ENCODE assay signal across 33 cellular contexts in the genomic region with DNA sequence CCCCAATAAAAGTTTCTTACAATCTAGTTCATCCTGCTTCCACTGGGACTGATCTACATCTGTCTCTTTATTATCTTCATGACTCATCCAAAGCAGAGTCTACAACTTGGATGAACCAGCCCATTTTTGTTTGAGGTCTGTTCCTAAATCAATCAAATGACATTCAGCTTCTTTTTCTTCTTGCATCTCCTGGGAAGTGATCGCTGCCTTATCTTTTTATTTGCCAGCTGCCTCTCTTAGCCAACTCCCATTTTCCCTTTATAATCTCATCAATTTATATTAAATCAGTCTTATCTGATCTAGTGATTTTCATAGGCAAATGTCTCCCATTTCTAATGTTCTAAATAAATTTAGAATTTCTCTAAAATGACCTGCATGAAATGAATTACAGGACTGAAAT.
"Had no signal": no experiment of that assay in that cellular context is flagged by ENCODE, and none has a peak within 500 bp of the region (broad histone marks: within the 10 kb centered on the region; RNA-seq: fewer than 3 reads in every experiment).

No MANE protein-coding gene starts in this region.

- H3K4me2 ChIP-seq: KMS-11 had no signal

- DNase-seq: activated CD4-positive, alpha-beta T cell treated with anti-CD3 and anti-CD28 coated beads for 1 hour; activated CD4-positive, alpha-beta T cell treated with anti-CD3 and anti-CD28 coated beads, Interleukin-2, amount 10 ng/mL, durations not matched to agents 7 days and 5 days; activated CD4-positive, alpha-beta T cell treated with anti-CD3 and anti-CD28 coated beads, Interleukin-2, amount 50 U/mL, for 48 hours; activated CD4-positive, CD25-positive, alpha-beta regulatory T cell; activated CD8-positive, alpha-beta T cell treated with anti-CD3 and anti-CD28 coated beads, Interleukin-2, amount 10 ng/mL, durations not matched to agents 7 days and 5 days; activated gamma-delta T cell; activated naive CD4-positive, alpha-beta T cell treated with Interleukin-2 at 50 U/mL for 16 hours; activated naive CD8-positive, alpha-beta T cell treated with anti-CD3 and anti-CD28 coated beads, Interleukin-2, amount 10 ng/mL, durations not matched to agents 7 days and 5 days; activated T-cell treated with anti-CD3 and anti-CD28 coated beads, Interleukin-2, amount 50 U/mL, for 24 hours; amygdala; NCI-H1092 treated with DMSO at 0.1 percent for 48 hours; NCI-H1417; NCI-H146; NCI-H187; NCI-H2029 treated with DMSO at 0.1 percent for 48 hours; NCI-H2171 treated with DMSO at 0.1 percent for 48 hours; NCI-H2227 treated with DMSO at 0.1 percent for 48 hours; NCI-H446; NCI-H510A treated with DMSO at 0.1 percent for 48 hours; NCI-H526 treated with DMSO at 0.1 percent for 48 hours; SHP77; SJCRH30; SW 1271; T-helper 1 cell; T-helper 2 cell; T-helper 9 cell; WERI-Rb-1 had no signal

- H3K4me3 ChIP-seq: ascending aorta, cardiac muscle cell, SJCRH30 had no signal

- H3K4me3 Mint-ChIP-seq: activated CD4-positive, alpha-beta T cell treated with anti-CD3 and anti-CD28 coated beads, Interleukin-2, amount 10 ng/mL, durations not matched to agents 7 days and 5 days; activated CD8-positive, alpha-beta T cell treated with anti-CD3 and anti-CD28 coated beads, Interleukin-2, amount 10 ng/mL, durations not matched to agents 7 days and 5 days; activated naive CD4-positive, alpha-beta T cell treated with anti-CD3 and anti-CD28 coated beads, Interleukin-2, amount 50 U/mL, for 24 hours; activated naive CD8-positive, alpha-beta T cell treated with anti-CD3 and anti-CD28 coated beads, Interleukin-2, amount 10 ng/mL, durations not matched to agents 7 days and 5 days; activated T-cell treated with anti-CD3 and anti-CD28 coated beads, Interleukin-2, amount 50 U/mL, for 24 hours; central memory CD8-positive, alpha-beta T cell had no signal

- H3K4me1 Mint-ChIP-seq: activated CD4-positive, alpha-beta T cell treated with anti-CD3 and anti-CD28 coated beads, Interleukin-2, amount 10 ng/mL, durations not matched to agents 7 days and 5 days; activated naive CD4-positive, alpha-beta T cell treated with anti-CD3 and anti-CD28 coated beads, Interleukin-2, amount 50 U/mL, for 24 hours; activated naive CD8-positive, alpha-beta T cell treated with anti-CD3 and anti-CD28 coated beads, Interleukin-2, amount 10 ng/mL, durations not matched to agents 7 days and 5 days; central memory CD8-positive, alpha-beta T cell had no signal

- H3K27ac Mint-ChIP-seq: activated CD4-positive, alpha-beta T cell treated with anti-CD3 and anti-CD28 coated beads, Interleukin-2, amount 10 ng/mL, durations not matched to agents 7 days and 5 days; activated CD8-positive, alpha-beta T cell treated with anti-CD3 and anti-CD28 coated beads, Interleukin-2, amount 10 ng/mL, durations not matched to agents 7 days and 5 days; activated naive CD4-positive, alpha-beta T cell treated with anti-CD3 and anti-CD28 coated beads, Interleukin-2, amount 50 U/mL, for 24 hours; activated naive CD8-positive, alpha-beta T cell treated with anti-CD3 and anti-CD28 coated beads, Interleukin-2, amount 10 ng/mL, durations not matched to agents 7 days and 5 days; activated T-cell treated with anti-CD3 and anti-CD28 coated beads, Interleukin-2, amount 50 U/mL, for 24 hours; activated T-helper 2 cell treated with anti-CD3 and anti-CD28 coated beads, Interferon-gamma antibody, Interleukin-2, Interleukin-4, amounts not matched to agents 10 μg/mL and 5 μg/mL and 100 μg/mL, durations not matched to agents 14 hours and 24 hours and 36 hours had no signal

- H3K4me1 ChIP-seq: SJCRH30 had no signal

- H3K27ac ChIP-seq: ascending aorta, cardiac muscle cell, KMS-11, SJCRH30, WERI-Rb-1 had no signal

- H3K36me3 Mint-ChIP-seq: activated naive CD4-positive, alpha-beta T cell treated with anti-CD3 and anti-CD28 coated beads, Interleukin-2, amount 50 U/mL, for 24 hours; activated naive CD8-positive, alpha-beta T cell treated with anti-CD3 and anti-CD28 coated beads, Interleukin-2, amount 10 ng/mL, durations not matched to agents 7 days and 5 days had no signal

- H3K27me3 ChIP-seq: ascending aorta, cardiac muscle cell had no signal

- H3K9me3 ChIP-seq: ascending aorta, SJCRH30 had no signal

- H3K9ac ChIP-seq: KMS-11 had no signal

- H3K36me3 ChIP-seq: cardiac muscle cell, SJCRH30, WERI-Rb-1 had no signal

- H3K9me3 Mint-ChIP-seq: activated CD4-positive, alpha-beta T cell treated with anti-CD3 and anti-CD28 coated beads, Interleukin-2, amount 10 ng/mL, durations not matched to agents 7 days and 5 days; activated naive CD4-positive, alpha-beta T cell treated with anti-CD3 and anti-CD28 coated beads, Interleukin-2, amount 50 U/mL, for 24 hours; activated naive CD8-positive, alpha-beta T cell treated with anti-CD3 and anti-CD28 coated beads, Interleukin-2, amount 10 ng/mL, durations not matched to agents 7 days and 5 days; activated T-cell treated with anti-CD3 and anti-CD28 coated beads, Interleukin-2, amount 50 U/mL, for 24 hours; activated T-helper 2 cell treated with anti-CD3 and anti-CD28 coated beads, Interferon-gamma antibody, Interleukin-2, Interleukin-4, amounts not matched to agents 10 μg/mL and 5 μg/mL and 100 μg/mL, durations not matched to agents 14 hours and 24 hours and 36 hours; central memory CD8-positive, alpha-beta T cell had no signal

- ATAC-seq: activated CD8-positive, alpha-beta T cell treated with anti-CD3 and anti-CD28 coated beads, Interleukin-2, amount 10 ng/mL, durations not matched to agents 7 days and 5 days had no signal
